6 cellular contexts compared by ENCODE assay signal in the genomic region with DNA sequence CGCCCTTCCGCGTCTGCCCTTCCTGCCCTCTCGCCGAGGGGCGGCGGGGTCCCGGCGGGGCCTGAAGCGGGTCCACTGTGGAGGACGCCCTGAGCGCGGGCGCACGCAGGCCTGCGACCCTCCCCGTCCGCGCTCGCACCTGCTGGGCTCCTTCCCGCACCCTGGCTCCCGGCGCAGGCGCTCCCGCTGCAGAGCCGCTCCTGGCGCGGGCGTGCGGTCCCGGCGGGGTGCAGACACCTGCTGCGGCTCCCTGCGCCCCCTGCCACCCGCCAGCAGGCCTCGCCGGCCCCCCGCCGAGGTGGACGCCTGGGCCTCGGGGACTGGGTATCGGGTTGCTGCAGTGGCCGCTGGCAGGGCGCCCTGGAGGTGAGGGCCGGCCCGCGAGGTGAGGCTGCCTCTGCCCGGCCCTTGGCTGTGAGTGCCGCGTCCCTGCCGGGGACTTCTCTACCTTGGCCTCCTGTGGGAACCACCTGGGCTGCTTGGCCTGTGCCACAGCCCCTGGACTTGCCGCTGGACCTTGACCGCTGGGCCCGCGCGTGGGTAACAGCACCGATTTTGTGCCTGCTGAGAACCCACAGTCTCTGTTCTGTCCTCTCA. TPM values are rescaled to one million over a fixed set of nuclear protein-coding genes. Genes with fewer than 3 reads are reported as not detected.
A peak's percentile ranks its signal among the peaks of the same experiment; 100 is the strongest.
DNase-seq lines count a peak whose midpoint lies in the region; ATAC-seq and TF ChIP-seq lines count a peak whose summit lies in the region.

No MANE protein-coding gene starts in this region.

- DNase-seq in cardiac muscle cell (ENCODE audit: low read depth in 1 of 2, low spot score in 1 of 2) = peak in 1 of 2 donors; percentile 60
- DNase-seq in Right ventricle myocardium inferior (ENCODE audit: missing footprints) = no peak
- DNase-seq in RPMI8226 = peak; percentile 57
- peak; percentile 69 for DNase-seq in left ventricle myocardium superior
- no peak for DNase-seq in tibial artery
- DNase-seq in stimulated activated CD4-positive, alpha-beta T cell treated with anti-CD3 and anti-CD28 coated beads, Interleukin-12 subunit alpha, Interleukin-12 subunit beta, amount 100 ng/mL, for 4 hours = no peak

- no peaks in the 10 kb centered on the region for H3K27me3 ChIP-seq in cardiac muscle cell
- no peaks in the 10 kb centered on the region for H3K27me3 ChIP-seq in tibial artery

- TF ChIP-seq CTCF in cardiac muscle cell (IDR thresholded peaks at IDR 0.05; ENCODE audit: low read depth, low read length) (no peak), tibial artery (IDR thresholded peaks at IDR 0.05) (no peak)

- intact Hi-C loops in Right ventricle myocardium inferior (cut with DNase I) (no loop called here), left ventricle myocardium superior (cut with micrococcal nuclease) (no loop called here), tibial artery (cut with DNase I; ENCODE audit: low total_unique reads) (no loop called here)

- H3K4me3 ChIP-seq in cardiac muscle cell = peak overlapping the region; percentile 43
- peak overlapping the region; percentile 83 to 88 for H3K4me3 ChIP-seq in tibial artery

- H3K4me1 ChIP-seq in cardiac muscle cell (ENCODE audit: low read depth) (peaks cover 18% of the 10 kb centered on the region), tibial artery (peaks cover 3 to 48% (median 29%) of the 10 kb centered on the region in 4 donors)

- no peak for ATAC-seq in Right ventricle myocardium inferior
- peak; percentile 5 for ATAC-seq in left ventricle myocardium superior

- H3K27ac ChIP-seq in cardiac muscle cell = peak overlapping the region; percentile 78
- H3K27ac ChIP-seq in tibial artery = peak overlapping the region; percentile 73 to 81

- no peaks in the 10 kb centered on the region for H3K9me3 ChIP-seq in cardiac muscle cell (ENCODE audit: low read depth)
- no peaks in the 10 kb centered on the region for H3K9me3 ChIP-seq in tibial artery

- no peaks in the 10 kb centered on the region for H3K36me3 ChIP-seq in cardiac muscle cell
- H3K36me3 ChIP-seq in tibial artery = no peaks in the 10 kb centered on the region

RNA-seq across cellular contexts. Expression of gene ARRDC1, which starts 0.6 kb away (rescaled TPM):
- total RNA-seq in cardiac muscle cell (53.0 and 82.9 TPM in 2 replicates), Right ventricle myocardium inferior (17.5 TPM), left ventricle myocardium superior (17.3 TPM)
- polyA plus RNA-seq in cardiac muscle cell = 73.9 and 91.8 TPM in 2 replicates

RNA-seq across cellular contexts. Expression of gene EHMT1, which starts 12.7 kb away (rescaled TPM):
- total RNA-seq in cardiac muscle cell = 65.7 and 93.8 TPM in 2 replicates
- polyA plus RNA-seq in cardiac muscle cell = 55.5 and 60.3 TPM in 2 replicates
- 30.5 TPM for total RNA-seq in Right ventricle myocardium inferior
- total RNA-seq in left ventricle myocardium superior = 37.0 TPM

RNA-seq across cellular contexts. Expression of gene ZMYND19, which starts 15.8 kb away (rescaled TPM):
- total RNA-seq in cardiac muscle cell = 30.6 and 35.3 TPM in 2 replicates
- 48.1 and 49.0 TPM in 2 replicates for polyA plus RNA-seq in cardiac muscle cell
- total RNA-seq in Right ventricle myocardium inferior = 10.8 TPM
- 11.6 TPM for total RNA-seq in left ventricle myocardium superior

RNA-seq across cellular contexts. Expression of gene DPH7, which starts 27.4 kb away (rescaled TPM):
- total RNA-seq in cardiac muscle cell = 57.3 and 65.6 TPM in 2 replicates
- polyA plus RNA-seq in cardiac muscle cell = 61.2 and 78.4 TPM in 2 replicates
- 17.2 TPM for total RNA-seq in Right ventricle myocardium inferior
- 21.8 TPM for total RNA-seq in left ventricle myocardium superior

RNA-seq across cellular contexts. Expression of gene MRPL41, which starts 54.4 kb away (rescaled TPM):
- 70.2 and 98.6 TPM in 2 replicates for total RNA-seq in cardiac muscle cell
- polyA plus RNA-seq in cardiac muscle cell = 93.1 and 111 TPM in 2 replicates
- total RNA-seq in Right ventricle myocardium inferior = 244 TPM
- total RNA-seq in left ventricle myocardium superior = 228 TPM

Comparison
In these comparisons a context has a peak if more than half of its experiments do, and no peak if none do; other contexts are left out.
1. DNase-seq: peak in RPMI8226 (single experiment) and left ventricle myocardium superior (single experiment); none in Right ventricle myocardium inferior (single experiment), tibial artery (0 of 2) and stimulated activated CD4-positive, alpha-beta T cell treated with anti-CD3 and anti-CD28 coated beads, Interleukin-12 subunit alpha, Interleukin-12 subunit beta, amount 100 ng/mL, for 4 hours (single experiment).